Comparison of ENCODE assay signal across 8 cellular contexts in genomic region chr9:111895996-111896941, GRCh38. TPM values are rescaled to one million over a fixed set of nuclear protein-coding genes. Genes with fewer than 3 reads are reported as not detected.
A peak's percentile ranks its signal among the peaks of the same experiment; 100 is the strongest.
DNase-seq lines count a peak whose midpoint lies in the region; ATAC-seq and TF ChIP-seq lines count a peak whose summit lies in the region.

TSS of gene UGCG (plus strand) at chr9:111896814. CDS start at chr9:111897216, 402 bp downstream.

- DNase-seq in GM04504 (ENCODE audit: low read depth) (peak; percentile 81), HEK293T (ENCODE audit: extremely low spot score) (peak; percentile 92), NB4 (ENCODE audit: low read depth) (peak; percentile 91), head of caudate nucleus (peak; percentile 59 to 95 (median 90)), tibial artery (peak; percentile 82 to 92)
- DNase-seq in activated naive CD8-positive, alpha-beta T cell treated with anti-CD3 and anti-CD28 coated beads, Interleukin-2, amount 10 ng/mL, durations not matched to agents 7 days and 5 days = peak; percentile 95

- H3K4me3 Mint-ChIP-seq in activated naive CD8-positive, alpha-beta T cell treated with anti-CD3 and anti-CD28 coated beads, Interleukin-2, amount 10 ng/mL, durations not matched to agents 7 days and 5 days = peak within 1 kb of the TSS; percentile 93

- CTCF ChIA-PET in HEK293T (lab: Yijun Ruan, JAX) = interaction anchor here (0.6 to 1.6 kb wide), 2 partner anchors 66 to 179 kb away, joined by 3 read pairs; no protein-coding TSS in a partner anchor

- intact Hi-C loops in head of caudate nucleus (cut with DNase I) = loop anchor here (10.0 kb wide), 1 partner anchor 179 kb away; no protein-coding TSS in a partner anchor
- intact Hi-C loops in tibial artery (cut with DNase I; ENCODE audit: low total_unique reads) = loop anchor here (5.0 to 10.0 kb wide), 2 partner anchors 169 to 436 kb away; partner anchors contain the start of gene PTBP3

- H3K79me2 ChIP-seq in SU-DHL-6 (ENCODE audit: insufficient read depth, low read length) (peaks cover 44% of the 10 kb centered on the region), parathyroid adenoma (peaks cover 6% of the 10 kb centered on the region)

- H3K4me3 ChIP-seq in NB4 (ENCODE audit: low read depth, low read length) (peak within 1 kb of the TSS; percentile 86), SU-DHL-6 (ENCODE audit: insufficient read depth, low read length, poor library complexity, severe bottlenecking) (peak within 1 kb of the TSS; percentile 89), parathyroid adenoma (ENCODE audit: low read depth, low read length) (peak within 1 kb of the TSS; percentile 79), tibial artery (peak within 1 kb of the TSS; percentile 92 to 94)

- no peaks in the 10 kb centered on the region for H3K9me2 ChIP-seq in SU-DHL-6 (replicated peaks; ENCODE audit: insufficient read depth, low read length)

- H3K4me2 ChIP-seq in SU-DHL-6 (ENCODE audit: low read depth, low read length, poor library complexity, severe bottlenecking) (peak within 1 kb of the TSS; percentile 82), parathyroid adenoma (ENCODE audit: low read length) (peak within 1 kb of the TSS; percentile 94)

- peak within 1 kb of the TSS; percentile 76 for H2AFZ ChIP-seq in SU-DHL-6 (ENCODE audit: low read depth, low read length, severe bottlenecking)
- peak within 1 kb of the TSS; percentile 95 for H2AFZ ChIP-seq in parathyroid adenoma

- H3K27me3 Mint-ChIP-seq in activated naive CD8-positive, alpha-beta T cell treated with anti-CD3 and anti-CD28 coated beads, Interleukin-2, amount 10 ng/mL, durations not matched to agents 7 days and 5 days = no peaks in the 10 kb centered on the region

- peaks cover 43% of the 10 kb centered on the region for H3F3A ChIP-seq in SU-DHL-6 (ENCODE audit: insufficient read depth)

- H3K36me3 ChIP-seq in SU-DHL-6 (ENCODE audit: low read length) (peaks cover 9% of the 10 kb centered on the region; the same call in 1 of the 2 replicates), parathyroid adenoma (ENCODE audit: control insufficient read depth, insufficient read depth, low read length) (no peaks in the 10 kb centered on the region), tibial artery (no peaks in the 10 kb centered on the region)

- H3K4me1 Mint-ChIP-seq in activated naive CD8-positive, alpha-beta T cell treated with anti-CD3 and anti-CD28 coated beads, Interleukin-2, amount 10 ng/mL, durations not matched to agents 7 days and 5 days = peaks cover 13% of the 10 kb centered on the region

- no peak for TF ChIP-seq CTCF in NB4 (IDR thresholded peaks at IDR 0.05; ENCODE audit: low read depth, low read length)
- no peak for TF ChIP-seq CTCF in SU-DHL-6 (IDR thresholded peaks at IDR 0.05; ENCODE audit: insufficient read depth, low read length, poor library complexity, severe bottlenecking)
- no peak for TF ChIP-seq CTCF in parathyroid adenoma (IDR thresholded peaks at IDR 0.05)
- no peak for TF ChIP-seq CTCF in tibial artery (IDR thresholded peaks at IDR 0.05)

- peaks cover 3% of the 10 kb centered on the region for H3K4me1 ChIP-seq in parathyroid adenoma
- peaks cover 0 to 37% (median 17%) of the 10 kb centered on the region in 4 donors for H3K4me1 ChIP-seq in tibial artery

- TF ChIP-seq POLR2A in NB4 (IDR thresholded peaks at IDR 0.05; ENCODE audit: extremely low read depth, insufficient read length) = peak; percentile 98

- H3K27ac Mint-ChIP-seq in activated naive CD8-positive, alpha-beta T cell treated with anti-CD3 and anti-CD28 coated beads, Interleukin-2, amount 10 ng/mL, durations not matched to agents 7 days and 5 days = peak within 1 kb of the TSS; percentile 90

- POLR2A ChIA-PET in HEK293T (lab: Yijun Ruan, JAX) = interaction anchor here (0.8 to 1.8 kb wide), 14 partner anchors 8 to 484 kb away, joined by 3 to 8 read pairs (median 4); partner anchors contain the start of gene HSDL2
- POLR2A ChIA-PET in activated naive CD8-positive, alpha-beta T cell treated with anti-CD3 and anti-CD28 coated beads, Interleukin-2, amount 10 ng/mL, durations not matched to agents 7 days and 5 days (lab: Charles Lee) = interaction anchor here (0.6 to 3.6 kb wide), 29 partner anchors 12 to 483 kb away, joined by 3 to 29 read pairs (median 5); partner anchors contain the start of genes DNAJC25, HSDL2 and PTBP3

- H3K27me3 ChIP-seq in SU-DHL-6 (ENCODE audit: low read length) (no peaks in the 10 kb centered on the region), parathyroid adenoma (ENCODE audit: control insufficient read depth, insufficient read depth, low read length) (no peaks in the 10 kb centered on the region), tibial artery (no peaks in the 10 kb centered on the region)

- H3K9me3 Mint-ChIP-seq in activated naive CD8-positive, alpha-beta T cell treated with anti-CD3 and anti-CD28 coated beads, Interleukin-2, amount 10 ng/mL, durations not matched to agents 7 days and 5 days = no peaks in the 10 kb centered on the region

- ATAC-seq in activated naive CD8-positive, alpha-beta T cell treated with anti-CD3 and anti-CD28 coated beads, Interleukin-2, amount 10 ng/mL, durations not matched to agents 7 days and 5 days (ENCODE audit: low read depth) = peak; percentile 85

- no peaks in the 10 kb centered on the region for H3K9me3 ChIP-seq in SU-DHL-6 (ENCODE audit: insufficient read depth, low read length)
- H3K9me3 ChIP-seq in parathyroid adenoma (ENCODE audit: control insufficient read depth, low read length) = no peaks in the 10 kb centered on the region
- H3K9me3 ChIP-seq in tibial artery = no peaks in the 10 kb centered on the region

- H3K27ac ChIP-seq in SU-DHL-6 (ENCODE audit: low read depth, low read length) = peak within 1 kb of the TSS; percentile 79
- peak within 1 kb of the TSS; percentile 80 for H3K27ac ChIP-seq in parathyroid adenoma
- peak within 1 kb of the TSS; percentile 93 to 94 for H3K27ac ChIP-seq in tibial artery

- no peaks in the 10 kb centered on the region for H3K36me3 Mint-ChIP-seq in activated naive CD8-positive, alpha-beta T cell treated with anti-CD3 and anti-CD28 coated beads, Interleukin-2, amount 10 ng/mL, durations not matched to agents 7 days and 5 days

- peaks cover 14% of the 10 kb centered on the region for H4K20me1 ChIP-seq in SU-DHL-6 (ENCODE audit: low read depth, low read length)

- H3K9ac ChIP-seq in SU-DHL-6 (ENCODE audit: low read length) (peak within 1 kb of the TSS; percentile 85), parathyroid adenoma (peak within 1 kb of the TSS; percentile 76)

TF ChIP-seq in HEK293T, 16 proteins besides CTCF, POLR2A, EP300 and RAD21:
- TF ChIP-seq PKNOX1 (IDR thresholded peaks at IDR 0.05) = no peak
- no peak for TF ChIP-seq BHLHE40 (IDR thresholded peaks at IDR 0.05; ENCODE audit: borderline replicate concordance)
- no peak for TF ChIP-seq HDGF (IDR thresholded peaks at IDR 0.05; ENCODE audit: borderline replicate concordance)
- TF ChIP-seq L3MBTL2 (conservative IDR thresholded peaks at IDR 0.05) = no peak
- TF ChIP-seq ELF4 (IDR thresholded peaks at IDR 0.05) = no peak
- no peak for TF ChIP-seq FOXA1 (IDR thresholded peaks at IDR 0.05)
- no peak for TF ChIP-seq NFRKB (IDR thresholded peaks at IDR 0.05)
- TF ChIP-seq SP1 (IDR thresholded peaks at IDR 0.05) = no peak

RNA-seq across cellular contexts. Expression of gene UGCG, which starts in this region (rescaled TPM):
- 10 to 100 TPM; 24.9 to 27.1 TPM for total RNA-seq in activated naive CD8-positive, alpha-beta T cell treated with anti-CD3 and anti-CD28 coated beads, Interleukin-2, amount 10 ng/mL, durations not matched to agents 7 days and 5 days

Comparison
In these comparisons a context has a peak if more than half of its experiments do, and no peak if none do; other contexts are left out.
1. Peak in every context shown above with its lines: DNase-seq, ATAC-seq, H3K4me3 ChIP-seq and H3K27ac ChIP-seq.